17 cellular contexts compared by ENCODE assay signal in the genomic region with DNA sequence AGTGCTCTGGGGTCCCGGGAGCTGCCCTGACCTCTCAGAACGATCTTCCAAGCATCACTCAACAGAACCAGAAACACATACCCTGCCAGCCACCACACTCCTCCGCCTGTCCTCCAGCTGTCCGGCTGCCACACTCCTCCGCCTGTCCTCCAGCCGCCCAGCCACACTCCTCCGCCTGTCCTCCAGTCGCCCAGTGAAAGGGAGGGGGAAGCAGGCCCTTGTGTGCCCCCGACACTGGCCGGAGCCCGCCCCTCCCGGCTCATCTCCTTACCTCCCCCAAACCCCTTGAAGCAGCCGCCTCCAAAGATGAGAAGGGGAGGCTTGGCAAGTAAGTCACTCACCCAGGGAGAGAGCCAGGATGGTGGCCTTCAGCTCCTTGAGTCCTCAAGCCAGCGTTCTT. TPM values are rescaled to one million over a fixed set of nuclear protein-coding genes. Genes with fewer than 3 reads are reported as not detected.
A peak's percentile ranks its signal among the peaks of the same experiment; 100 is the strongest.
DNase-seq lines count a peak whose midpoint lies in the region; ATAC-seq and TF ChIP-seq lines count a peak whose summit lies in the region.
"Had no signal": no experiment of that assay in that cellular context is flagged by ENCODE, and none has a peak within 500 bp of the region (broad histone marks: within the 10 kb centered on the region; RNA-seq: fewer than 3 reads in every experiment).

No MANE protein-coding gene starts in this region.

- H3K36me3 Mint-ChIP-seq in CD8-positive, alpha-beta T cell, result peaks cover 26% of the 10 kb centered on the region
- H3K36me3 Mint-ChIP-seq in effector memory CD8-positive, alpha-beta T cell (ENCODE audit: insufficient read depth), result peaks cover 33% of the 10 kb centered on the region

- H3K27ac Mint-ChIP-seq in CD8-positive, alpha-beta T cell, result peak overlapping the region; percentile 37
- H3K27ac Mint-ChIP-seq in effector memory CD8-positive, alpha-beta T cell, result peak overlapping the region; percentile 11 to 83
- H3K27ac Mint-ChIP-seq: T-helper 2 cell treated with Interferon-gamma antibody and Interleukin-4, amounts not matched to agents 5 μg/mL and 100 μg/mL, for 36 hours had no signal

- no peaks in the 10 kb centered on the region for H3K27me3 ChIP-seq in CD8-positive, alpha-beta T cell (ENCODE audit: insufficient read depth, low read length)
- no peaks in the 10 kb centered on the region for H3K27me3 ChIP-seq in psoas muscle (ENCODE audit: insufficient read depth in 3 of 3, low read length in 2 of 3)
- H3K27me3 ChIP-seq: BLaER1, breast epithelium, foreskin keratinocyte, spleen had no signal

- CTCF ChIA-PET in CD8-positive, alpha-beta T cell (lab: Charles Lee), result no interaction called here

- POLR2A ChIA-PET in CD8-positive, alpha-beta T cell (lab: Charles Lee), result interaction anchor here (1.4 kb wide), 2 partner anchors 10 to 20 kb away, joined by 3 read pairs; no protein-coding TSS in a partner anchor

- no peak for TF ChIP-seq CTCF in CD8-positive, alpha-beta T cell (IDR thresholded peaks at IDR 0.05)
- no peak for TF ChIP-seq CTCF in psoas muscle (IDR thresholded peaks at IDR 0.05)

- no peak overlapping the region for H3K27ac ChIP-seq in CD8-positive, alpha-beta T cell (ENCODE audit: low read depth, low read length)
- H3K27ac ChIP-seq in KOPT-K1 (ENCODE audit: low read depth, low read length, poor library complexity, severe bottlenecking), result peak overlapping the region; percentile 3
- no peak overlapping the region for H3K27ac ChIP-seq in psoas muscle
- H3K27ac ChIP-seq: BLaER1, foreskin keratinocyte had no signal

- no peak for DNase-seq in CD8-positive, alpha-beta T cell
- DNase-seq in effector memory CD8-positive, alpha-beta T cell, result no peak
- DNase-seq in psoas muscle, result no peak
- DNase-seq in NCI-H1436 (lab: John Stamatoyannopoulos, UW), result no peak
- DNase-seq: activated CD4-positive, alpha-beta T cell treated with anti-CD3 and anti-CD28 coated beads for 4 hours; effector CD8-positive, alpha-beta T cell; EL; foreskin keratinocyte; NCI-H1694; NCI-H524; spleen had no signal

- no peaks in the 10 kb centered on the region for H3K36me3 ChIP-seq in CD8-positive, alpha-beta T cell (ENCODE audit: insufficient read depth, low read length)
- H3K36me3 ChIP-seq in KOPT-K1 (ENCODE audit: insufficient read depth, low read length) (no peaks in the 10 kb centered on the region), psoas muscle (ENCODE audit: insufficient read depth in 1 of 2, low read depth in 1 of 2) (no peaks in the 10 kb centered on the region)
- H3K36me3 ChIP-seq: breast epithelium had no signal

- peaks cover 72% of the 10 kb centered on the region for H3K4me1 ChIP-seq in CD8-positive, alpha-beta T cell (ENCODE audit: insufficient read depth, low read length)
- H3K4me1 ChIP-seq in psoas muscle, result peaks cover 60% of the 10 kb centered on the region

- intact Hi-C loops in CD8-positive, alpha-beta T cell (cut with DNase I, micrococcal nuclease), result no loop called here
- intact Hi-C loops in psoas muscle (cut with DNase I), result no loop called here

- no peaks in the 10 kb centered on the region for H3K9me3 Mint-ChIP-seq in CD8-positive, alpha-beta T cell
- H3K9me3 Mint-ChIP-seq in effector memory CD8-positive, alpha-beta T cell, result no peaks in the 10 kb centered on the region
- H3K9me3 Mint-ChIP-seq: T-helper 2 cell treated with Interferon-gamma antibody and Interleukin-4, amounts not matched to agents 5 μg/mL and 100 μg/mL, for 36 hours had no signal

- H3K4me3 ChIP-seq in CD8-positive, alpha-beta T cell (ENCODE audit: low read depth, low read length), result no peak overlapping the region
- H3K4me3 ChIP-seq in psoas muscle, result no peak overlapping the region
- H3K4me3 ChIP-seq: BLaER1, breast epithelium, spleen had no signal

- H3K27me3 Mint-ChIP-seq in CD8-positive, alpha-beta T cell (ENCODE audit: low read depth), result no peaks in the 10 kb centered on the region
- no peaks in the 10 kb centered on the region for H3K27me3 Mint-ChIP-seq in effector memory CD8-positive, alpha-beta T cell

- H3K4me1 Mint-ChIP-seq in CD8-positive, alpha-beta T cell (ENCODE audit: low read depth), result peaks cover 91% of the 10 kb centered on the region
- peaks cover 81 to 83% of the 10 kb centered on the region in 2 donors for H3K4me1 Mint-ChIP-seq in effector memory CD8-positive, alpha-beta T cell (ENCODE audit: low read depth in 2 of 2)

- H3K4me3 Mint-ChIP-seq in CD8-positive, alpha-beta T cell, result no peak overlapping the region
- peak overlapping the region; percentile 7 to 68 for H3K4me3 Mint-ChIP-seq in effector memory CD8-positive, alpha-beta T cell
- H3K4me3 Mint-ChIP-seq: T-helper 2 cell treated with Interferon-gamma antibody and Interleukin-4, amounts not matched to agents 5 μg/mL and 100 μg/mL, for 36 hours had no signal

- no peaks in the 10 kb centered on the region for H3K9me3 ChIP-seq in CD8-positive, alpha-beta T cell (ENCODE audit: low read length)
- H3K9me3 ChIP-seq in KOPT-K1 (ENCODE audit: insufficient read depth, low read length, poor library complexity, severe bottlenecking) (no peaks in the 10 kb centered on the region), psoas muscle (no peaks in the 10 kb centered on the region)
- H3K9me3 ChIP-seq: BLaER1, breast epithelium, spleen had no signal

- ATAC-seq in CD8-positive, alpha-beta T cell, result no peak
- ATAC-seq in effector memory CD8-positive, alpha-beta T cell (replicated peaks), result no peak
- ATAC-seq in psoas muscle (peak; percentile 27 to 51 (median 38)), GM21528 (IDR thresholded peaks at IDR 0.05; ENCODE audit: low FRiP score, unreplicated experiment) (no peak), GM18867 (IDR thresholded peaks at IDR 0.05; ENCODE audit: unreplicated experiment) (no peak)

- 66 to 86% (median 74%) methylated on average over 14 of the region's 14 CpGs for WGBS in psoas muscle, 3 donors

RNA-seq across cellular contexts. Expression of gene STK24, which starts 40.2 kb away (rescaled TPM):
- 10 to 100 TPM; 69.9 to 71.5 TPM for total RNA-seq in CD8-positive, alpha-beta T cell
- total RNA-seq in psoas muscle, result 10 to 100 TPM; 27.2 to 38.7 (median 33.9) TPM
- polyA plus RNA-seq in psoas muscle, result 10 to 100 TPM; 28.2 to 58.1 (median 39.6) TPM

Comparison
In these comparisons a context has a peak if more than half of its experiments do, and no peak if none do; other contexts are left out.
1. ATAC-seq: peak in psoas muscle (4 of 4); none in CD8-positive, alpha-beta T cell (single experiment), effector memory CD8-positive, alpha-beta T cell (single experiment), GM21528 (single experiment) and GM18867 (single experiment).